ENCODE assay signal across 9 cellular contexts in genomic region chr17:28227278-28228108, GRCh38.
A peak's percentile ranks its signal among the peaks of the same experiment; 100 is the strongest.
DNase-seq lines count a peak whose midpoint lies in the region; ATAC-seq, FAIRE-seq and TF ChIP-seq lines count a peak whose summit lies in the region.
"Had no signal": no experiment of that assay in that cellular context is flagged by ENCODE, and none has a peak within 500 bp of the region (broad histone marks: within the 10 kb centered on the region; RNA-seq: fewer than 3 reads in every experiment).

No MANE protein-coding gene starts in this region.

- no peaks in the 10 kb centered on the region for H3K4me1 ChIP-seq in GM12878 (ENCODE audit: control insufficient read depth, insufficient read depth, low read length)
- peaks cover 12% of the 10 kb centered on the region for H3K4me1 ChIP-seq in iPS-20b (ENCODE audit: insufficient read depth, low read length)
- peaks cover 6 to 8% (median 7%) of the 10 kb centered on the region in 3 donors for H3K4me1 ChIP-seq in skeletal muscle tissue (ENCODE audit: control insufficient read depth in 3 of 3, insufficient read depth in 3 of 3, low read length in 3 of 3)

- no peak overlapping the region for H3K4me3 ChIP-seq in GM12878
- H3K4me3 ChIP-seq in iPS-20b (ENCODE audit: low read length) = peak overlapping the region; percentile 90
- peak overlapping the region; percentile 12 to 41 (median 35) for H3K4me3 ChIP-seq in skeletal muscle tissue (ENCODE audit: low read length in 3 of 3)

- no peak for TF ChIP-seq CTCF in GM12878 (IDR thresholded peaks at IDR 0.05 in 2 of 3, conservative IDR thresholded peaks at IDR 0.05 in 1 of 3; ENCODE audit: control insufficient read depth in 2 of 3, extremely low read depth in 1 of 3, insufficient read depth in 1 of 3, low read depth in 3 of 3, low read length in 3 of 3)

- H3K4me2 ChIP-seq in GM12878 (ENCODE audit: control insufficient read depth, insufficient read depth) = peak overlapping the region; percentile 60; the same call in 1 of the 2 replicates

- TF ChIP-seq RAD21 in GM12878 (IDR thresholded peaks at IDR 0.05; ENCODE audit: insufficient read depth, low read depth, low read length) = no peak

- ATAC-seq in GM12878 (peak; percentile 58), GM21717 (IDR thresholded peaks at IDR 0.05; ENCODE audit: unreplicated experiment) (no peak)

- no peak overlapping the region for H3K27ac ChIP-seq in GM12878 (ENCODE audit: control insufficient read depth, insufficient read depth)
- H3K27ac ChIP-seq in iPS-20b (ENCODE audit: low read length) = no peak overlapping the region
- H3K27ac ChIP-seq in skeletal muscle tissue (ENCODE audit: low read depth, low read length) = no peak overlapping the region
- H3K27ac ChIP-seq: C4-2B had no signal

- H4K20me1 ChIP-seq in GM12878 (ENCODE audit: control insufficient read depth, insufficient read depth) = no peaks in the 10 kb centered on the region

- in situ Hi-C loops in GM12878 (cut with MboI) = no loop called here

- H3K27me3 ChIP-seq in GM12878 (replicated peaks in 1 of 2; ENCODE audit: control insufficient read depth in 2 of 2, insufficient read depth in 2 of 2, low read length in 1 of 2) (peaks cover 0 to 9% of the 10 kb centered on the region in 2 experiments; a peak in 1 of 4 replicates), iPS-20b (ENCODE audit: insufficient read depth, low read length) (peaks cover 9% of the 10 kb centered on the region; the same call in 1 of the 2 replicates), skeletal muscle tissue (ENCODE audit: control insufficient read depth in 3 of 3, insufficient read depth in 3 of 3, low read length in 3 of 3) (peaks cover 41 to 54% (median 42%) of the 10 kb centered on the region in 3 donors)

- SMC1A ChIA-PET in GM12878 (lab: Charles Lee; ENCODE audit: uncharacterized antibody, unreplicated experiment) = no interaction called here

- 39% methylated on average over 63 of the region's 68 CpGs for WGBS in GM12878 (ENCODE audit: insufficient coverage, insufficient replicate concordance, low lambda C conversion rate, missing lambda C conversion rate)

- TF ChIP-seq EP300 in GM12878 (IDR thresholded peaks at IDR 0.05; ENCODE audit: borderline replicate concordance in 1 of 2, control insufficient read depth in 1 of 2, low read depth in 2 of 2, low read length in 2 of 2) = no peak

- H3K36me3 ChIP-seq in GM12878 (ENCODE audit: control insufficient read depth in 2 of 2, insufficient read depth in 2 of 2, low read length in 1 of 2) = no peaks in the 10 kb centered on the region
- no peaks in the 10 kb centered on the region for H3K36me3 ChIP-seq in iPS-20b (ENCODE audit: insufficient read depth, low read depth, low read length)
- no peaks in the 10 kb centered on the region for H3K36me3 ChIP-seq in skeletal muscle tissue (ENCODE audit: control insufficient read depth in 3 of 3, insufficient read depth in 3 of 3, low read length in 3 of 3)

- no TSS peak for BruUV-seq in GM12878 (replicated peaks; lab: Mats Ljungman, UMichigan)

- RAD21 ChIA-PET in GM12878 (lab: Charles Lee; ENCODE audit: unreplicated experiment) = no interaction called here

- no peaks in the 10 kb centered on the region for H3K79me2 ChIP-seq in GM12878 (ENCODE audit: control insufficient read depth, insufficient read depth, low read length)

- intact Hi-C loops in GM12878 (cut with micrococcal nuclease; ENCODE audit: unreplicated experiment) = no loop called here

- FAIRE-seq in GM12878 (lab: Jason Lieb, UNC) = no peak

- CTCF ChIA-PET in GM12878 (lab: Yijun Ruan, JAX) = no interaction called here

- H2AFZ ChIP-seq in GM12878 (ENCODE audit: control insufficient read depth, low read depth, low read length) = no peak overlapping the region

- TF ChIP-seq POLR2A in GM12878 (IDR thresholded peaks at IDR 0.05; ENCODE audit: low read depth, low read length) = no peak

- POLR2A ChIA-PET in GM12878 (lab: Charles Lee) = no interaction called here

- H3K9ac ChIP-seq in GM12878 (ENCODE audit: control insufficient read depth, insufficient read depth, low read length) (no peak overlapping the region), iPS-20b (ENCODE audit: low read depth, low read length) (peak overlapping the region; percentile 83), skeletal muscle tissue (ENCODE audit: low read depth in 1 of 3, low read length in 3 of 3) (no peak overlapping the region)

- peak; percentile 35 for DNase-seq in activated CD4-positive, CD25-positive, alpha-beta regulatory T cell treated with anti-CD3 and anti-CD28 coated beads, Interleukin-2, amount 50 U/mL, for 72 hours
- DNase-seq in activated CD4-positive, CD25-positive, alpha-beta regulatory T cell (lab: John Stamatoyannopoulos, UW) = no peak
- DNase-seq in NCI-H510A (lab: John Stamatoyannopoulos, UW) (peak; percentile 86), GM12878 (ENCODE audit: low read depth, low spot score) (no peak), middle frontal gyrus (ENCODE audit: extremely low spot score, low spot score) (no peak)

- no peaks in the 10 kb centered on the region for H3K9me3 ChIP-seq in GM12878 (replicated peaks; ENCODE audit: control insufficient read depth, insufficient read depth, low read length)
- H3K9me3 ChIP-seq in iPS-20b (ENCODE audit: insufficient read depth, low read depth, low read length) = no peaks in the 10 kb centered on the region
- H3K9me3 ChIP-seq in skeletal muscle tissue (ENCODE audit: control insufficient read depth in 3 of 3, low read length in 3 of 3) = no peaks in the 10 kb centered on the region

TF ChIP-seq in GM12878, 131 proteins besides CTCF, POLR2A, EP300 and RAD21 (continues in another document):
- TF ChIP-seq, protein P1, sequence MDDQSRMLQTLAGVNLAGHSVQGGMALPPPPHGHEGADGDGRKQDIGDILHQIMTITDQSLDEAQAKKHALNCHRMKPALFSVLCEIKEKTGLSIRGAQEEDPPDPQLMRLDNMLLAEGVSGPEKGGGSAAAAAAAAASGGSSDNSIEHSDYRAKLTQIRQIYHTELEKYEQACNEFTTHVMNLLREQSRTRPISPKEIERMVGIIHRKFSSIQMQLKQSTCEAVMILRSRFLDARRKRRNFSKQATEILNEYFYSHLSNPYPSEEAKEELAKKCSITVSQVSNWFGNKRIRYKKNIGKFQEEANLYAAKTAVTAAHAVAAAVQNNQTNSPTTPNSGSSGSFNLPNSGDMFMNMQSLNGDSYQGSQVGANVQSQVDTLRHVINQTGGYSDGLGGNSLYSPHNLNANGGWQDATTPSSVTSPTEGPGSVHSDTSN (IDR thresholded peaks at IDR 0.05; ENCODE audit: insufficient replicate concordance, low read depth, low read length) = no peak
- no peak for TF ChIP-seq STAT1 (conservative IDR thresholded peaks at IDR 0.05)
- no peak for TF ChIP-seq POLR2AphosphoS5 (IDR thresholded peaks at IDR 0.05; ENCODE audit: low read length)
- TF ChIP-seq SREBF2 (IDR thresholded peaks at IDR 0.05; ENCODE audit: low read length) = no peak
- TF ChIP-seq LARP7 (IDR thresholded peaks at IDR 0.05) = no peak
- no peak for TF ChIP-seq NFXL1 (IDR thresholded peaks at IDR 0.05; ENCODE audit: borderline replicate concordance)
- TF ChIP-seq CHD4 (IDR thresholded peaks at IDR 0.05) = no peak
- no peak for TF ChIP-seq MXI1 (IDR thresholded peaks at IDR 0.05; ENCODE audit: low read depth, low read length)
- TF ChIP-seq, protein P2, sequence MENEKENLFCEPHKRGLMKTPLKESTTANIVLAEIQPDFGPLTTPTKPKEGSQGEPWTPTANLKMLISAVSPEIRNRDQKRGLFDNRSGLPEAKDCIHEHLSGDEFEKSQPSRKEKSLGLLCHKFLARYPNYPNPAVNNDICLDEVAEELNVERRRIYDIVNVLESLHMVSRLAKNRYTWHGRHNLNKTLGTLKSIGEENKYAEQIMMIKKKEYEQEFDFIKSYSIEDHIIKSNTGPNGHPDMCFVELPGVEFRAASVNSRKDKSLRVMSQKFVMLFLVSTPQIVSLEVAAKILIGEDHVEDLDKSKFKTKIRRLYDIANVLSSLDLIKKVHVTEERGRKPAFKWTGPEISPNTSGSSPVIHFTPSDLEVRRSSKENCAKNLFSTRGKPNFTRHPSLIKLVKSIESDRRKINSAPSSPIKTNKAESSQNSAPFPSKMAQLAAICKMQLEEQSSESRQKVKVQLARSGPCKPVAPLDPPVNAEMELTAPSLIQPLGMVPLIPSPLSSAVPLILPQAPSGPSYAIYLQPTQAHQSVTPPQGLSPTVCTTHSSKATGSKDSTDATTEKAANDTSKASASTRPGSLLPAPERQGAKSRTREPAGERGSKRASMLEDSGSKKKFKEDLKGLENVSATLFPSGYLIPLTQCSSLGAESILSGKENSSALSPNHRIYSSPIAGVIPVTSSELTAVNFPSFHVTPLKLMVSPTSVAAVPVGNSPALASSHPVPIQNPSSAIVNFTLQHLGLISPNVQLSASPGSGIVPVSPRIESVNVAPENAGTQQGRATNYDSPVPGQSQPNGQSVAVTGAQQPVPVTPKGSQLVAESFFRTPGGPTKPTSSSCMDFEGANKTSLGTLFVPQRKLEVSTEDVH (IDR thresholded peaks at IDR 0.05; ENCODE audit: low read depth, partially characterized antibody) = no peak
- no peak for TF ChIP-seq EZH2 (IDR thresholded peaks at IDR 0.05; ENCODE audit: borderline replicate concordance, control insufficient read depth, low read depth, low read length)
- TF ChIP-seq E4F1 (IDR thresholded peaks at IDR 0.05; ENCODE audit: borderline replicate concordance, partially characterized antibody) = no peak
- TF ChIP-seq RUNX3 (IDR thresholded peaks at IDR 0.05; ENCODE audit: low read length) = no peak
- TF ChIP-seq PML (IDR thresholded peaks at IDR 0.05; ENCODE audit: low read length) = no peak
- TF ChIP-seq CREM (IDR thresholded peaks at IDR 0.05; ENCODE audit: low read depth) = no peak
- no peak for TF ChIP-seq HDGF (IDR thresholded peaks at IDR 0.05)

Comparison
In these comparisons a context has a peak if more than half of its experiments do, and no peak if none do; other contexts are left out.
1. DNase-seq: peak in activated CD4-positive, CD25-positive, alpha-beta regulatory T cell treated with anti-CD3 and anti-CD28 coated beads, Interleukin-2, amount 50 U/mL, for 72 hours (single experiment) and NCI-H510A (single experiment); none in activated CD4-positive, CD25-positive, alpha-beta regulatory T cell (0 of 4), GM12878 (single experiment) and middle frontal gyrus (single experiment).